In the genomic region with DNA sequence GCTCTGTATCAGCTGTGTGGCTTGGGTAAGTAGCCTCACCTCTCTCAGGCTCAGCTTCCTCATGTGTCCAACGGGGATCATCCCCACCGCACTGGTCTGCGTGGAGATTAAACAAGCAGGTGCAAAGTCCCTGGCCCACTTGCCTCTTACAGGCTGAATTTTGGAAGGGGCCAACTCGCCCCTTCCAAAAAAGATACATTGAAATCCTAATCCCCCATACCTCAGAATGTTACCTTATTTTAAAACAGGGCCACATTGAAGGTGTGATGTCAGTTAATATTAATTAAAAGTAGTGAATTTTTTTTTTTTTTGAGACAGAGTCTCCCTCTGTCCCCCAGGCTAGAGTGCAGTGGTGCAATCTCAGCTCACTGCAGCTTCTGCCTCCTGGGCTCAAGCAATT, we compare ENCODE assay signal across 16 cellular contexts.
"Had no signal": no experiment of that assay in that cellular context is flagged by ENCODE, and none has a peak within 500 bp of the region (broad histone marks: within the 10 kb centered on the region; RNA-seq: fewer than 3 reads in every experiment).

No MANE protein-coding gene starts in this region.

- H3K4me3 Mint-ChIP-seq: activated T-helper 17 cell treated with anti-CD3 and anti-CD28 coated beads, Interleukin-2, amount 50 U/mL, for 72 hours; naive B cell; neural progenitor cell; stimulated activated naive B cell treated with anti-CD40 and anti-IgM and Interleukin-4, amounts not matched to agents 10 μg/mL and 1 μg/mL and 100 μg/mL, for 72 hours had no signal

- ATAC-seq: activated T-helper 17 cell treated with anti-CD3 and anti-CD28 coated beads, Interleukin-2, amount 50 U/mL, for 72 hours; stimulated activated naive B cell treated with anti-CD40 and anti-IgM and Interleukin-4, amounts not matched to agents 10 μg/mL and 1 μg/mL and 100 μg/mL, for 72 hours had no signal

- H3K27ac Mint-ChIP-seq: activated T-helper 17 cell treated with anti-CD3 and anti-CD28 coated beads, Interleukin-2, amount 50 U/mL, for 72 hours; neural progenitor cell; stimulated activated naive B cell treated with anti-CD40 and anti-IgM and Interleukin-4, amounts not matched to agents 10 μg/mL and 1 μg/mL and 100 μg/mL, for 72 hours had no signal

- H3K27ac ChIP-seq: epithelial cell of prostate, neural progenitor cell, ovary, tibial nerve, vagina had no signal

- H3K9me3 ChIP-seq: ovary, tibial nerve, vagina had no signal

- H3K27me3 ChIP-seq: neural progenitor cell, ovary, tibial nerve, vagina had no signal

- DNase-seq: activated CD4-positive, alpha-beta T cell treated with anti-CD3 and anti-CD28 coated beads, Interleukin-2, amount 50 U/mL, for 48 hours; activated naive CD4-positive, alpha-beta T cell treated with Interleukin-2 at 50 U/mL for 16 hours; anterior cingulate cortex; foreskin melanocyte; naive B cell; ovary; stimulated activated CD4-positive, alpha-beta T cell treated with anti-CD3 and anti-CD28 coated beads, Interleukin-15, amount 100 ng/mL, for 24 hours; stimulated activated CD4-positive, alpha-beta T cell treated with anti-CD3 and anti-CD28 coated beads, Interleukin-4, amount 100 ng/mL, for 1 hour; stimulated activated naive B cell treated with anti-CD40 and anti-IgM and Interleukin-4, amounts not matched to agents 10 μg/mL and 1 μg/mL and 100 μg/mL, for 72 hours; T-helper 9 cell had no signal

- H3K9me3 Mint-ChIP-seq: activated T-helper 17 cell treated with anti-CD3 and anti-CD28 coated beads, Interleukin-2, amount 50 U/mL, for 72 hours; neural progenitor cell; stimulated activated naive B cell treated with anti-CD40 and anti-IgM and Interleukin-4, amounts not matched to agents 10 μg/mL and 1 μg/mL and 100 μg/mL, for 72 hours had no signal

- H3K36me3 ChIP-seq: neural progenitor cell, ovary, tibial nerve, vagina had no signal

- H3K4me3 ChIP-seq: neural progenitor cell, ovary, skin epidermis, tibial nerve, vagina had no signal

- H3K4me1 Mint-ChIP-seq: activated T-helper 17 cell treated with anti-CD3 and anti-CD28 coated beads, Interleukin-2, amount 50 U/mL, for 72 hours had no signal

- H3K36me3 Mint-ChIP-seq: naive B cell; neural progenitor cell; stimulated activated naive B cell treated with anti-CD40 and anti-IgM and Interleukin-4, amounts not matched to agents 10 μg/mL and 1 μg/mL and 100 μg/mL, for 72 hours had no signal
